Comparison of ENCODE assay signal across 8 cellular contexts in the genomic region with DNA sequence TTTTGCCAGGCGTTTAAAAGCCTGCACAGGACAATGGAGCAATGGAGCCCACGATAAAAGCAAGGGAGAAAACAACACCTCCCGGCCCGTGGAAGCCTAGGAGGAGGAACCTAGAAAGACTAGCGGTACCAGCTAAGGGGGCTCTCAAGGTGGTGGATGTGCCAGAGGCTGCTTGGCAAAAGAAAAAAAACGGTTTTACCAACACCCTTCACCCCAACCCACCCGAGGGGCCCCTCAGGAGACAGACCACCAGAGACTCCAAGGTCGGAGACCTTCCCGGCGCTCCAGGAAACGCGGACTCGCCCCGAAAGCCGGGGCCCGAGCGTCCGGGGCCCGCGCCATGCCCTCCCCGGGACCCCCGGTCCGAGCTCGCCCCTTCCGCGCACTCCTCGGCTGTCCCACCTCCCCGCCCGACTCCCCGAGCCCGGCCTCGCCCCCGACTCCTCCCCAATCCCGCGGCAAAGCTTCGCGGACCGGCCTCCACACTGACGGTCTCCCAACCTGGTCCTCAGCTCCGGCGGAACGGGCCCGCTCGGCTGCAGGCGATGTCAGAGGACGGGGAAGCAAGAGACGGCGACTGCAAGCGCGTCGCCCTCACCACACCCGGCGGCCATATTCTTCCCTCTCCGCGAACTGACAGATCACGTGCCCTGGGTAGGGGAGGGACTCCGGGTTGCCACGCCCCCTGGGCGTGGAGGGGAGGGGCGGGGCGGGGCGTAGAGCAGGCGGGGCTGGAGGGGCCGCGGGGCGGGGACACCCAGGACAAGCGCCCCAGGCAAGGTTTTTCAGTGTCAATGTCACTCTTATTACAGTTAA. TPM values are rescaled to one million over a fixed set of nuclear protein-coding genes. Genes with fewer than 3 reads are reported as not detected.
DNase-seq lines count a peak whose midpoint lies in the region; ATAC-seq and TF ChIP-seq lines count a peak whose summit lies in the region.

A gene (minus strand): TSS at position 635 of the 816 bp plus-strand sequence. CDS start 10,520 bp downstream, outside the sequence.

- peak within 1 kb of the TSS; percentile 70 for H3K27ac ChIP-seq in colonic mucosa

- H3K36me3 ChIP-seq in colonic mucosa, result no peaks in the 10 kb centered on the region

- no peak for TF ChIP-seq CTCF in colonic mucosa (IDR thresholded peaks at IDR 0.05)

- H3K4me3 ChIP-seq in colonic mucosa, result peak within 1 kb of the TSS; percentile 99

- ATAC-seq in GM19043 (IDR thresholded peaks at IDR 0.05; ENCODE audit: low read depth, unreplicated experiment), result peak; percentile 92
- peak; percentile 94 for ATAC-seq in HG03354 (IDR thresholded peaks at IDR 0.05; ENCODE audit: poor library complexity, severe bottlenecking, unreplicated experiment)
- peak; percentile 95 for ATAC-seq in left colon

- H3K27me3 Mint-ChIP-seq in activated CD4-positive, alpha-beta T cell treated with anti-CD3 and anti-CD28 coated beads, Interleukin-2, amount 10 ng/mL, durations not matched to agents 24 days and 14 days, result no peaks in the 10 kb centered on the region

- peak; percentile 94 for DNase-seq in Ammon's horn (ENCODE audit: low spot score)
- DNase-seq in NCI-H446 treated with DMSO at 0.1 percent for 48 hours (lab: John Stamatoyannopoulos, UW), result peak; percentile 25
- DNase-seq in activated CD4-positive, alpha-beta T cell treated with anti-CD3 and anti-CD28 coated beads, Interleukin-2, amount 10 ng/mL, durations not matched to agents 24 days and 14 days, result peak; percentile 93
- peak; percentile 92 for DNase-seq in colonic mucosa
- peak; percentile 81 to 87 for DNase-seq in left colon
- peak; percentile 83 for DNase-seq in stimulated activated CD4-positive, alpha-beta T cell treated with anti-CD3 and anti-CD28 coated beads, Interleukin-1b, Interleukin-23, amount 100 ng/mL, for 48 hours

- peaks cover 19% of the 10 kb centered on the region for H3K4me1 Mint-ChIP-seq in activated CD4-positive, alpha-beta T cell treated with anti-CD3 and anti-CD28 coated beads, Interleukin-2, amount 10 ng/mL, durations not matched to agents 24 days and 14 days

- H3K36me3 Mint-ChIP-seq in activated CD4-positive, alpha-beta T cell treated with anti-CD3 and anti-CD28 coated beads, Interleukin-2, amount 10 ng/mL, durations not matched to agents 24 days and 14 days (ENCODE audit: low read depth), result peaks cover 2% of the 10 kb centered on the region

- H3K9me3 ChIP-seq in colonic mucosa, result no peaks in the 10 kb centered on the region

- peak within 1 kb of the TSS; percentile 85 to 98 for H3K9ac ChIP-seq in colonic mucosa (ENCODE audit: low read depth in 2 of 2, low read length in 2 of 2)

- H3K27me3 ChIP-seq in colonic mucosa, result no peaks in the 10 kb centered on the region

- peak within 1 kb of the TSS; percentile 95 for H3K4me3 Mint-ChIP-seq in activated CD4-positive, alpha-beta T cell treated with anti-CD3 and anti-CD28 coated beads, Interleukin-2, amount 10 ng/mL, durations not matched to agents 24 days and 14 days

- H3K9me3 Mint-ChIP-seq in activated CD4-positive, alpha-beta T cell treated with anti-CD3 and anti-CD28 coated beads, Interleukin-2, amount 10 ng/mL, durations not matched to agents 24 days and 14 days, result no peaks in the 10 kb centered on the region

- intact Hi-C loops in activated CD4-positive, alpha-beta T cell treated with anti-CD3 and anti-CD28 coated beads, Interleukin-2, amount 10 ng/mL, durations not matched to agents 24 days and 14 days (cut with micrococcal nuclease), result loop anchor here (5.0 kb wide), 1 partner anchor 165 kb away; a partner anchor contains a TSS
- intact Hi-C loops in colonic mucosa (cut with DNase I) (no loop called here), left colon (cut with DNase I, micrococcal nuclease) (no loop called here)

- peak within 1 kb of the TSS; percentile 94 for H3K27ac Mint-ChIP-seq in activated CD4-positive, alpha-beta T cell treated with anti-CD3 and anti-CD28 coated beads, Interleukin-2, amount 10 ng/mL, durations not matched to agents 24 days and 14 days

- no peaks in the 10 kb centered on the region for H3K4me1 ChIP-seq in colonic mucosa

RNA-seq across cellular contexts. Expression of the gene that starts here (rescaled TPM):
- total RNA-seq in activated CD4-positive, alpha-beta T cell treated with anti-CD3 and anti-CD28 coated beads, Interleukin-2, amount 10 ng/mL, durations not matched to agents 24 days and 14 days, result 25.3 and 28.0 TPM in 2 replicates
- total RNA-seq in colonic mucosa, result 10 to 100 TPM; 37.1 to 51.0 TPM
- total RNA-seq in left colon, result 10 to 100 TPM; 46.5 to 48.0 TPM

Comparison
In these comparisons a context has a peak if more than half of its experiments do, and no peak if none do; other contexts are left out.
1. Peak in every context shown above with its lines: DNase-seq, ATAC-seq, H3K4me3 ChIP-seq and H3K27ac ChIP-seq.
2. DNase-seq: peak in every context shown above with its lines; median percentile 94 in Ammon's horn; 93 in activated CD4-positive, alpha-beta T cell treated with anti-CD3 and anti-CD28 coated beads, Interleukin-2, amount 10 ng/mL, durations not matched to agents 24 days and 14 days; 92 in colonic mucosa; 84 in left colon; 83 in stimulated activated CD4-positive, alpha-beta T cell treated with anti-CD3 and anti-CD28 coated beads, Interleukin-1b, Interleukin-23, amount 100 ng/mL, for 48 hours; 25 in NCI-H446 treated with DMSO at 0.1 percent for 48 hours.